In the genomic region with DNA sequence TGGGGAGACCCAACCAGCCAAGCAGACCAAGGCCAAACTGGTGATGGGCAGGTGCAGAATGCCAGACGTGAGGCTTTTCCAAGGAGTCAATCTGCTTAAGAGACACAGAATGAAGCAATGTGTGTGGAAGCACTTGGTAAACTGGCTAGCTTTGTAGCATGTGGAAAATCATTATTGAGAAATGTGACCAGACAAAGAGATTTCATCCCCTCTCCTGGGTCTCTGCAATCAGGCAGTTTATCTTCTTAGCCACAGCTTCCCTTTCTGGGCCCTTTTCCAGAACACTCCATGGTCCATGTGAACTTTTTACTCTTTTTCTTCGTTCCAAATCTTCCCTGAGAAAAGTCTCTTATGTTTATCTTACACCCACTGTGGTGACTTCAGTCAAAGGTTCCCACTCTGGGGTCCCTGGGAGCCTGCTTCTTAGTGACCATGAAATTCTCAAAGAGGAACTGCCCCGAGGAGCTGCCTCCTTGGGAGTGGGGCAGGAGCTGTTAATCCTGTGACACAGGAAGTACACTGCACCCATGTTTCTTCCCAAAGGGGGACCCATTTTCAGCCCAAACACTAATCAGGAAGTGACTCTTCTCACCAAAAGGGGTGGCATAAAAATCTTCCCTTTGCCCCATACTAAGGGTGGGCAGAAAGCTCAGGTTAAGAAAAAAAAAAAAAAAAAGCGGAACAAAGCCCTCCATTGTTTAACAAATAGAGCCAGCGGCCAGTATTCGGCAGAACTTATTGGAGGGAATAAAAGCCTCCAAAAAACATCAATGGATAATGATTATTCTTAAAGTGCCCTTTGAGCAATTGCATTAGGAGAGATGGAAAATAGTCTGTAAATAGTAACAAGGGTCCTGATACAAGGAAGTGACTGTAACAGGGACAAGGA, we compare ENCODE assay signal across 1 cellular context.
TF ChIP-seq lines count a peak whose summit lies in the region.

No MANE protein-coding gene starts in this region.

TF ChIP-seq in WTC11, 78 proteins besides CTCF, POLR2A, EP300 and RAD21 (continued from another document):
- no peak for TF ChIP-seq CREM (CRISPR knock-in tag; IDR thresholded peaks at IDR 0.05)
- no peak for TF ChIP-seq GABPB1 (CRISPR knock-in tag; IDR thresholded peaks at IDR 0.05)
- no peak for TF ChIP-seq ZNF671 (CRISPR knock-in tag; IDR thresholded peaks at IDR 0.05)
- TF ChIP-seq ELF4 (CRISPR knock-in tag; IDR thresholded peaks at IDR 0.05; ENCODE audit: low read depth), result no peak
- TF ChIP-seq ZNF416 (CRISPR knock-in tag; IDR thresholded peaks at IDR 0.05), result no peak
